ENCODE assay signal across 8 cellular contexts in the genomic region with DNA sequence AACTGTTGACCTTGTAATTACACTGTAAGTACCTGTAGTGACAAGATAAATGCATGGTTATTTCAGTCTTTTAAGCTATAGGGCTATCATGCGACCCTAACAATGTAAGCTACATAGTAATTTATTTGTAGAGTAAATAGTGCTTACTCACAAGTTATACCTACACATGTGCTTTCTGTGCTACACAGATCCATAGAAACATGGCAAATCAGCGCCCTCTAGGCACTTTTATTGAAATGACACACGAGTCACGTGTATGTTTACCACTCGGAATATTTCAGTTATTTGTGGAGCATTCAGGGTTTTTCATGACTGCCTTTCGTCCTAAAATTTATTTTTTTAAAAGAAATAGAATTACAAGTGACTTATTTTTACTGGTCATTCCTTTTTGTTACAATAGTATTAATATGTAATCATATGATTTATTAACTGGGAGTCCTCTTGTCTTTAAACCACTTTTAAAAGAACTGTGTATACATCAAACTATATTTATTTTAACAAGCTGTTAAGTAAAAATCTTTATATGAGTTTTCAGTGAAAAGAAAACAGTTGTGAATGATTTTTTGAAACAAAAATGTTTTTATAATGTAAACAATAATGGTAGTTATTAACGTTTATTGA.
DNase-seq lines count a peak whose midpoint lies in the region; ATAC-seq and TF ChIP-seq lines count a peak whose summit lies in the region.

No MANE protein-coding gene starts in this region.

- H3K4me3 Mint-ChIP-seq in natural killer cell: no peak overlapping the region

- H3K9ac ChIP-seq in SK-N-MC (ENCODE audit: insufficient read length): no peak overlapping the region

- H3K27me3 ChIP-seq in stomach: no peaks in the 10 kb centered on the region

- DNase-seq in D341Med (ENCODE audit: low spot score) (peak; percentile 40), SK-N-MC (ENCODE audit: low read depth, low spot score) (peak; percentile 57), foreskin melanocyte (peak; percentile 24), stomach (peak; percentile 32), natural killer cell (no peak), islet precursor cell (no peak)

- TF ChIP-seq POLR2A in stomach (IDR thresholded peaks at IDR 0.05): no peak

- intact Hi-C loops in stomach (cut with DNase I; ENCODE audit: low total_unique reads) (no loop called here), natural killer cell (cut with micrococcal nuclease) (no loop called here)

- H3K27ac Mint-ChIP-seq in natural killer cell: no peak overlapping the region

- H3K4me1 ChIP-seq in stomach: peaks cover 0 to 3% (median 0%) of the 10 kb centered on the region in 4 donors

- no peaks in the 10 kb centered on the region for H3K4me1 Mint-ChIP-seq in natural killer cell

- H3K9me3 Mint-ChIP-seq in natural killer cell: peaks cover 0 to 5% of the 10 kb centered on the region in 2 donors

- H3K27ac ChIP-seq in SK-N-MC: no peak overlapping the region
- no peak overlapping the region for H3K27ac ChIP-seq in stomach

- H3K36me3 ChIP-seq in SK-N-MC (ENCODE audit: insufficient read depth, low read length): no peaks in the 10 kb centered on the region
- no peaks in the 10 kb centered on the region for H3K36me3 ChIP-seq in stomach

- TF ChIP-seq EP300 in Ishikawa (IDR thresholded peaks at IDR 0.05; ENCODE audit: borderline replicate concordance) (no peak), stomach (IDR thresholded peaks at IDR 0.05) (no peak)

- TF ChIP-seq RAD21 in Ishikawa (IDR thresholded peaks at IDR 0.05; ENCODE audit: low read depth): peak; percentile 55

- ATAC-seq in GM19467 (IDR thresholded peaks at IDR 0.05; ENCODE audit: unreplicated experiment) (peak; percentile 80), natural killer cell (no peak)

- no peak overlapping the region for H3K4me3 ChIP-seq in SK-N-MC
- H3K4me3 ChIP-seq in stomach: no peak overlapping the region

- 12 to 20% (median 16%) methylated on average over 7 of the region's 7 CpGs for WGBS in stomach, 5 donors

- H3K27me3 Mint-ChIP-seq in natural killer cell (ENCODE audit: low read depth in 2 of 2): no peaks in the 10 kb centered on the region

- H3K9me3 ChIP-seq in SK-N-MC (ENCODE audit: low read depth, low read length) (no peaks in the 10 kb centered on the region), stomach (no peaks in the 10 kb centered on the region)

- TF ChIP-seq CTCF in stomach (IDR thresholded peaks at IDR 0.05): peak in 4 of 7 experiments; percentile 16 to 41 (median 18)
- no peak for TF ChIP-seq CTCF in natural killer cell (IDR thresholded peaks at IDR 0.05)

- no peaks in the 10 kb centered on the region for H3K36me3 Mint-ChIP-seq in natural killer cell

TF ChIP-seq in Ishikawa, 13 proteins besides CTCF, POLR2A, EP300 and RAD21:
- TF ChIP-seq, protein P1, sequence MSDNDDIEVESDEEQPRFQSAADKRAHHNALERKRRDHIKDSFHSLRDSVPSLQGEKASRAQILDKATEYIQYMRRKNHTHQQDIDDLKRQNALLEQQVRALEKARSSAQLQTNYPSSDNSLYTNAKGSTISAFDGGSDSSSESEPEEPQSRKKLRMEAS (IDR thresholded peaks at IDR 0.05): 0 out of 2 replicates have a peak, but pooled peaks have one; percentile 25
- TF ChIP-seq TCF12 (IDR thresholded peaks at IDR 0.05; ENCODE audit: low read depth) (no peak), FOXM1 (IDR thresholded peaks at IDR 0.05; ENCODE audit: borderline replicate concordance, low read depth) (no peak)
- TF ChIP-seq, protein P2, sequence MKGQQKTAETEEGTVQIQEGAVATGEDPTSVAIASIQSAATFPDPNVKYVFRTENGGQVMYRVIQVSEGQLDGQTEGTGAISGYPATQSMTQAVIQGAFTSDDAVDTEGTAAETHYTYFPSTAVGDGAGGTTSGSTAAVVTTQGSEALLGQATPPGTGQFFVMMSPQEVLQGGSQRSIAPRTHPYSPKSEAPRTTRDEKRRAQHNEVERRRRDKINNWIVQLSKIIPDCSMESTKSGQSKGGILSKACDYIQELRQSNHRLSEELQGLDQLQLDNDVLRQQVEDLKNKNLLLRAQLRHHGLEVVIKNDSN (IDR thresholded peaks at IDR 0.05): peak; percentile 64

Comparison
In these comparisons a context has a peak if more than half of its experiments do, and no peak if none do; other contexts are left out.
1. DNase-seq: peak in D341Med (single experiment), SK-N-MC (single experiment), foreskin melanocyte (single experiment) and stomach (single experiment); none in natural killer cell (single experiment) and islet precursor cell (single experiment).